ENCODE assay signal across 16 cellular contexts in genomic region chr7:46969303-46970130, GRCh38.
DNase-seq lines count a peak whose midpoint lies in the region; ATAC-seq, FAIRE-seq and TF ChIP-seq lines count a peak whose summit lies in the region.
"Had no signal": no experiment of that assay in that cellular context is flagged by ENCODE, and none has a peak within 500 bp of the region (broad histone marks: within the 10 kb centered on the region; RNA-seq: fewer than 3 reads in every experiment).

No MANE protein-coding gene starts in this region.

- H3K4me2 ChIP-seq in fibroblast of lung (ENCODE audit: extremely low read depth, insufficient read depth, low read length): no peak overlapping the region

- no peak overlapping the region for H3K9ac ChIP-seq in fibroblast of lung (ENCODE audit: insufficient read depth, low read length)

- H3K27me3 ChIP-seq in Panc1 (ENCODE audit: control insufficient read depth, insufficient read depth, low read length): no peaks in the 10 kb centered on the region
- H3K27me3 ChIP-seq in fibroblast of lung (ENCODE audit: control insufficient read depth, insufficient read depth, low read length): no peaks in the 10 kb centered on the region
- H3K27me3 ChIP-seq in pancreas: no peaks in the 10 kb centered on the region
- H3K27me3 ChIP-seq: dorsolateral prefrontal cortex had no signal

- intact Hi-C loops in Panc1 (cut with micrococcal nuclease; ENCODE audit: unreplicated experiment): no loop called here
- intact Hi-C loops in pancreas (cut with DNase I): no loop called here

- 46 to 55% methylated on average over 12 of the region's 12 CpGs for WGBS in pancreas, 2 donors

- no peak overlapping the region for H2AFZ ChIP-seq in fibroblast of lung (ENCODE audit: low read length)

- ATAC-seq in Panc1: peak; percentile 89
- peak; percentile 75 to 87 (median 81) for ATAC-seq in pancreas
- no peak for ATAC-seq in GM19328 (IDR thresholded peaks at IDR 0.05; ENCODE audit: unreplicated experiment)
- ATAC-seq in HG02763 (IDR thresholded peaks at IDR 0.05; ENCODE audit: unreplicated experiment): no peak
- ATAC-seq in GM21390 (IDR thresholded peaks at IDR 0.05; ENCODE audit: unreplicated experiment): no peak
- ATAC-seq: activated naive CD8-positive, alpha-beta T cell treated with anti-CD3 and anti-CD28 coated beads, Interleukin-2, amount 50 U/mL, for 24 hours; left cardiac atrium had no signal

- no peaks in the 10 kb centered on the region for H4K20me1 ChIP-seq in fibroblast of lung (ENCODE audit: control insufficient read depth, extremely low read depth, insufficient read depth, low read length)

- no peaks in the 10 kb centered on the region for H3K36me3 ChIP-seq in Panc1 (ENCODE audit: control insufficient read depth, insufficient read depth, low read length)
- H3K36me3 ChIP-seq in fibroblast of lung (ENCODE audit: control insufficient read depth, insufficient read depth, low read length): no peaks in the 10 kb centered on the region
- H3K36me3 ChIP-seq in pancreas: no peaks in the 10 kb centered on the region

- no peaks in the 10 kb centered on the region; the same call in 1 of the 2 replicates for H3K9me3 ChIP-seq in Panc1 (ENCODE audit: control insufficient read depth, insufficient read depth, low read depth, low read length)
- no peaks in the 10 kb centered on the region for H3K9me3 ChIP-seq in fibroblast of lung (ENCODE audit: control insufficient read depth, insufficient read depth, low read depth, low read length)
- H3K9me3 ChIP-seq in pancreas: peaks cover 0 to 4% (median 0%) of the 10 kb centered on the region in 4 donors

- DNase-seq in GM04503 (ENCODE audit: low read depth) (peak; percentile 62), Panc1 (ENCODE audit: low read depth, low spot score) (no peak), fibroblast of lung (ENCODE audit: low read depth in 2 of 2) (peak; percentile 32 to 86), pancreas (peak in 2 of 6 donors; percentile 7 to 22), hepatic stellate cell (ENCODE audit: low spot score) (no peak)
- DNase-seq: activated CD4-positive, alpha-beta T cell treated with anti-CD3 and anti-CD28 coated beads for 4 hours; activated naive CD8-positive, alpha-beta T cell treated with anti-CD3 and anti-CD28 coated beads, Interleukin-2, amount 50 U/mL, for 24 hours; activated T-cell treated with anti-CD3 and anti-CD28 coated beads, Interleukin-2, amount 50 U/mL, for 1 hour; left cardiac atrium; MV-4-11 had no signal

- in situ Hi-C loops in Panc1 (cut with HindIII; ENCODE audit: low pct_unique_long_range_greater_than_20kb, low sequenced_read_pairs): no loop called here

- peak overlapping the region; percentile 58 for H3K27ac ChIP-seq in Panc1 (ENCODE audit: low read length)
- H3K27ac ChIP-seq in fibroblast of lung (ENCODE audit: insufficient read depth, low read length): no peak overlapping the region
- peak overlapping the region; percentile 23 to 70 (median 59) for H3K27ac ChIP-seq in pancreas
- H3K27ac ChIP-seq: C4-2B, dorsolateral prefrontal cortex had no signal

- CTCF ChIA-PET in Panc1 (lab: Charles Lee): no interaction called here

- H3K4me3 ChIP-seq in Panc1 (ENCODE audit: low read depth in 2 of 2, low read length in 2 of 2) (peak overlapping the region; percentile 6 to 40; a peak in 3 of 4 replicates), fibroblast of lung (replicated peaks in 1 of 4; ENCODE audit: control extremely low read depth in 1 of 4, insufficient read depth in 1 of 4, low read depth in 3 of 4, low read length in 4 of 4) (no peak overlapping the region), pancreas (peak overlapping the region in 2 of 4 donors; percentile 12 to 19)

- TF ChIP-seq CTCF in Panc1 (IDR thresholded peaks at IDR 0.05): no peak
- TF ChIP-seq CTCF in fibroblast of lung (conservative IDR thresholded peaks at IDR 0.05 in 1 of 2, IDR thresholded peaks at IDR 0.05 in 1 of 2; ENCODE audit: low read depth in 1 of 2, low read length in 2 of 2): no peak
- no peak for TF ChIP-seq CTCF in pancreas (IDR thresholded peaks at IDR 0.05)

- POLR2A ChIA-PET in Panc1 (lab: Charles Lee): no interaction called here

- H3K4me1 ChIP-seq in Panc1 (ENCODE audit: control insufficient read depth, insufficient read depth, low read length) (peaks cover 5% of the 10 kb centered on the region; the same call in 1 of the 2 replicates), fibroblast of lung (ENCODE audit: control insufficient read depth, extremely low read depth, insufficient read depth, low read length) (peaks cover 3% of the 10 kb centered on the region), pancreas (no peaks in the 10 kb centered on the region)

- no TSS peak for BruUV-seq in Panc1 (replicated peaks; lab: Mats Ljungman, UMichigan)

- FAIRE-seq in pancreas (lab: Jason Lieb, UNC): no peak
- FAIRE-seq: G401.6 had no signal

- H3K79me2 ChIP-seq in fibroblast of lung (ENCODE audit: control insufficient read depth, insufficient read depth, low read length): no peaks in the 10 kb centered on the region

Comparison
In these comparisons a context has a peak if more than half of its experiments do, and no peak if none do; other contexts are left out.
1. DNase-seq: peak in GM04503 (single experiment) and fibroblast of lung (2 of 2); none in Panc1 (single experiment) and hepatic stellate cell (single experiment).
2. ATAC-seq: peak in Panc1 (single experiment) and pancreas (4 of 4); none in GM19328 (single experiment), HG02763 (single experiment) and GM21390 (single experiment).
3. H3K4me3 ChIP-seq: peak in Panc1 (2 of 2); none in fibroblast of lung (0 of 4).